Comparison of ENCODE assay signal across 22 cellular contexts in the genomic region with DNA sequence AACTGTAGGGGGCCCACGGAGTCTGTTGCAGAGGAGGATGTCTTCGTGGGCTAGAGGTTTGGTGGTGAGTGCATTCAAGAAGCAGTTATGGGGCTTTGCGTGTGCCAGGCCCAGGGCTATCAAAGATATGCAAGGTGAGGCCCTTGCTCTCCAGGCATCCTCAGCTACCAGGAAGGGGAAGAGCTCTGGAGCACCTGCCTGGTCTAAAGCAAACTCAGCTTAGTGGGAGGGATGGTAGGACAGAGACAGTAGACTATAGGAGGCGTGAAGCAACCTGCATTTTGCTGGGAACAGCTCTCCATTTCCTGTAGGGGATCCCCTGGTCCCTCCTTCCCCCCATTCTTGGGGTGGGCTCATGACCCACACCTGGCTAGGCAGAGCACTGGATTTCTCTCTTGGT.
"Had no signal": no experiment of that assay in that cellular context is flagged by ENCODE, and none has a peak within 500 bp of the region (broad histone marks: within the 10 kb centered on the region; RNA-seq: fewer than 3 reads in every experiment).

No MANE protein-coding gene starts in this region.

- H3K27me3 Mint-ChIP-seq: activated CD8-positive, alpha-beta T cell treated with anti-CD3 and anti-CD28 coated beads for 36 hours had no signal

- H3K4me1 Mint-ChIP-seq: activated naive CD8-positive, alpha-beta T cell treated with anti-CD3 and anti-CD28 coated beads, Interleukin-2, amount 50 U/mL, for 24 hours; T-cell had no signal

- H3K36me3 Mint-ChIP-seq: activated naive CD4-positive, alpha-beta T cell treated with anti-CD3 and anti-CD28 coated beads, Interleukin-2, amount 50 U/mL, for 72 hours had no signal

- H3K27ac ChIP-seq: ascending aorta, body of pancreas, SK-N-MC had no signal

- DNase-seq: activated CD4-positive, alpha-beta T cell treated with anti-CD3 and anti-CD28 coated beads for 4 hours; activated CD8-positive, alpha-beta T cell treated with anti-CD3 and anti-CD28 coated beads for 36 hours; activated effector memory CD4-positive, alpha-beta T cell treated with anti-CD3 and anti-CD28 coated beads, Interleukin-2, amount 50 U/mL, for 16 hours; activated naive CD4-positive, alpha-beta T cell treated with Interleukin-2 at 50 U/mL for 16 hours; activated naive CD8-positive, alpha-beta T cell treated with anti-CD3 and anti-CD28 coated beads, Interleukin-2, amount 50 U/mL, for 24 hours; activated T-cell treated with anti-CD3 and anti-CD28 coated beads, Interleukin-2, amount 50 U/mL, for 4 hours; amniotic stem cell; central memory CD4-positive, alpha-beta T cell; MG63; NCI-H1092 treated with DMSO at 0.1 percent for 48 hours; NCI-H1417 treated with DMSO at 0.1 percent for 48 hours; NCI-H187 treated with DMSO at 0.1 percent for 48 hours; NCI-H2081 treated with DMSO at 0.1 percent for 48 hours; NCI-H2227 treated with DMSO at 0.1 percent for 48 hours; NCI-H510A; NCI-H526 treated with DMSO at 0.1 percent for 48 hours; T-cell had no signal

- H3K36me3 ChIP-seq: ascending aorta, MG63 had no signal

- H3K4me3 ChIP-seq: ascending aorta, body of pancreas, coronary artery, MG63, SK-N-MC had no signal

- H3K4me3 Mint-ChIP-seq: activated CD8-positive, alpha-beta T cell treated with anti-CD3 and anti-CD28 coated beads for 36 hours; activated naive CD8-positive, alpha-beta T cell treated with anti-CD3 and anti-CD28 coated beads, Interleukin-2, amount 50 U/mL, for 24 hours; activated T-cell treated with anti-CD3 and anti-CD28 coated beads, Interleukin-2, amount 50 U/mL, for 4 hours; T-cell had no signal

- H3K27ac Mint-ChIP-seq: activated CD8-positive, alpha-beta T cell treated with anti-CD3 and anti-CD28 coated beads for 36 hours; activated naive CD8-positive, alpha-beta T cell treated with anti-CD3 and anti-CD28 coated beads, Interleukin-2, amount 50 U/mL, for 24 hours; T-cell had no signal

- H3K27me3 ChIP-seq: ascending aorta, body of pancreas, MG63 had no signal

- H3K9me3 ChIP-seq: ascending aorta, body of pancreas, MG63 had no signal

- H3K4me1 ChIP-seq: ascending aorta, body of pancreas had no signal

- H3K9me3 Mint-ChIP-seq: activated CD8-positive, alpha-beta T cell treated with anti-CD3 and anti-CD28 coated beads for 36 hours; activated naive CD4-positive, alpha-beta T cell treated with anti-CD3 and anti-CD28 coated beads, Interleukin-2, amount 50 U/mL, for 72 hours; activated naive CD8-positive, alpha-beta T cell treated with anti-CD3 and anti-CD28 coated beads, Interleukin-2, amount 50 U/mL, for 24 hours; activated T-cell treated with anti-CD3 and anti-CD28 coated beads, Interleukin-2, amount 50 U/mL, for 4 hours; T-cell had no signal
